In genomic region chr9:18743421-18743820, GRCh38 we compare ENCODE assay signal across 27 cellular contexts.
"Had no signal": no experiment of that assay in that cellular context is flagged by ENCODE, and none has a peak within 500 bp of the region (broad histone marks: within the 10 kb centered on the region; RNA-seq: fewer than 3 reads in every experiment).

No MANE protein-coding gene starts in this region.

- H3K36me3 ChIP-seq: left ventricle myocardium inferior, pancreas, prostate gland, transverse colon, upper lobe of left lung had no signal

- H3K4me1 Mint-ChIP-seq: immature natural killer cell; naive thymus-derived CD4-positive, alpha-beta T cell had no signal

- H3K27ac Mint-ChIP-seq: immature natural killer cell; naive thymus-derived CD4-positive, alpha-beta T cell; natural killer cell treated with Interleukin-12 subunit alpha and Interleukin-12 subunit beta and Interleukin-15 and Interleukin-18, amount 100 ng/mL, for 72 hours; stimulated activated naive CD8-positive, alpha-beta T cell treated with anti-CD3 and anti-CD28 coated beads, Interleukin-15, Interleukin-2, amounts not matched to agents 100 ng/mL and 50 ng/mL, for 24 hours had no signal

- ATAC-seq: mucosa of descending colon; naive thymus-derived CD4-positive, alpha-beta T cell; natural killer cell treated with Interleukin-12 subunit alpha and Interleukin-12 subunit beta and Interleukin-15 and Interleukin-18, amount 100 ng/mL, for 72 hours; pancreas; right cardiac atrium; sciatic nerve had no signal

- H3K36me3 Mint-ChIP-seq: immature natural killer cell; naive thymus-derived CD4-positive, alpha-beta T cell; natural killer cell treated with Interleukin-12 subunit alpha and Interleukin-12 subunit beta and Interleukin-15 and Interleukin-18, amount 100 ng/mL, for 72 hours had no signal

- H3K4me3 Mint-ChIP-seq: immature natural killer cell; naive thymus-derived CD4-positive, alpha-beta T cell; natural killer cell treated with Interleukin-12 subunit alpha and Interleukin-12 subunit beta and Interleukin-15 and Interleukin-18, amount 100 ng/mL, for 72 hours; neural crest cell; stimulated activated naive CD8-positive, alpha-beta T cell treated with anti-CD3 and anti-CD28 coated beads, Interleukin-15, Interleukin-2, amounts not matched to agents 100 ng/mL and 50 ng/mL, for 24 hours had no signal

- H3K4me3 ChIP-seq: left ventricle myocardium inferior, lung, mucosa of descending colon, pancreas, prostate gland, skin epidermis, transverse colon, upper lobe of left lung had no signal

- H3K4me1 ChIP-seq: pancreas, prostate gland had no signal

- H3K9me3 Mint-ChIP-seq: natural killer cell treated with Interleukin-12 subunit alpha and Interleukin-12 subunit beta and Interleukin-15 and Interleukin-18, amount 100 ng/mL, for 72 hours; neural crest cell; stimulated activated naive CD8-positive, alpha-beta T cell treated with anti-CD3 and anti-CD28 coated beads, Interleukin-15, Interleukin-2, amounts not matched to agents 100 ng/mL and 50 ng/mL, for 24 hours had no signal

- H3K9me3 ChIP-seq: left ventricle myocardium inferior, mucosa of descending colon, pancreas, prostate gland, transverse colon, upper lobe of left lung had no signal

- H3K27me3 Mint-ChIP-seq: stimulated activated naive CD8-positive, alpha-beta T cell treated with anti-CD3 and anti-CD28 coated beads, Interleukin-15, Interleukin-2, amounts not matched to agents 100 ng/mL and 50 ng/mL, for 24 hours had no signal

- H3K27ac ChIP-seq: left ventricle myocardium inferior, pancreas, prostate gland, skin epidermis, upper lobe of left lung had no signal

- DNase-seq: hypothalamus; immature natural killer cell; left ventricle myocardium inferior; mesendoderm; midbrain; mucosa of descending colon; naive thymus-derived CD4-positive, alpha-beta T cell; nucleus accumbens; pancreas; posterior cingulate gyrus; retina; right cardiac atrium; stimulated activated CD4-positive, alpha-beta T cell treated with anti-CD3 and anti-CD28 coated beads, Interleukin-12 subunit alpha, Interleukin-12 subunit beta, amount 100 ng/mL, for 4 hours; stimulated activated CD4-positive, alpha-beta T cell treated with anti-CD3 and anti-CD28 coated beads, Interleukin-15, amount 100 ng/mL, for 24 hours; stimulated activated CD4-positive, alpha-beta T cell treated with anti-CD3 and anti-CD28 coated beads, Interleukin-2, amount 100 ng/mL, for 24 hours; stimulated activated CD4-positive, alpha-beta T cell treated with anti-CD3 and anti-CD28 coated beads, Interleukin-4, amount 100 ng/mL, for 1 hour; stimulated activated naive CD4-positive, alpha-beta T cell; substantia nigra; transverse colon; upper lobe of left lung had no signal

- H3K27me3 ChIP-seq: pancreas, transverse colon, upper lobe of left lung had no signal
